Comparison of ENCODE assay signal across 8 cellular contexts in the genomic region with DNA sequence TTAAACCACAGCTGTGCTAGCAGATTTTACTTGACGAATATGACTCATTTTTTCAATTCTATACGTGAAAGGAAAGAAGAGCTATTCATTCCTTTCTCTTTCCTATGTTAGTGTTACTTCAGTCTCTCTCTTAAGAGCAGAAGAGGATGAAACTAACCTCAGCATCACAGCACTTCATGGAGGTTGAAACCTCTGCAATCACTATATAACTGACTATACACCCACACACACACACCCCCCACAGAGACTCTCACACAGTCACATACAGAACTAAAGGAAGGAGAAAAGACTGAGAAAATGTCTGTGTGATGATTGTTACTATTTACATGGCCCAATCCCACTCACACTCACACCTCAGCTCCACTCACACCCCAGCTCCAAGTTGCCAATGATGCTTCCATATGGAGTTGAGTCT.
DNase-seq lines count a peak whose midpoint lies in the region; ATAC-seq and TF ChIP-seq lines count a peak whose summit lies in the region.
"Had no signal": no experiment of that assay in that cellular context is flagged by ENCODE, and none has a peak within 500 bp of the region (broad histone marks: within the 10 kb centered on the region; RNA-seq: fewer than 3 reads in every experiment).

No MANE protein-coding gene starts in this region.

- H3K9me3 ChIP-seq in GM23248 (ENCODE audit: low read depth) (no peaks in the 10 kb centered on the region), ovary (no peaks in the 10 kb centered on the region)
- H3K9me3 ChIP-seq: spleen had no signal

- WGBS in GM23248 (ENCODE audit: low coverage in 1 of 2, low lambda C conversion rate in 2 of 2, missing lambda C conversion rate in 2 of 2), 2 experiments: 22 to 38% methylated on average over 2 of the region's 2 CpGs
- 65 to 71% (median 69%) methylated on average over 2 of the region's 2 CpGs for WGBS in ovary, 3 donors

- no peaks in the 10 kb centered on the region for H3K79me2 ChIP-seq in GM23248 (ENCODE audit: insufficient read depth)

- H3K4me3 ChIP-seq in GM23248: no peak overlapping the region
- no peak overlapping the region for H3K4me3 ChIP-seq in ovary
- H3K4me3 ChIP-seq: spleen had no signal

- H3K9me2 ChIP-seq in GM23248 (ENCODE audit: insufficient read depth): no peaks in the 10 kb centered on the region

- H3K27ac ChIP-seq in caudate nucleus (ENCODE audit: low read depth, low read length): no peak overlapping the region
- H3K27ac ChIP-seq in GM23248: no peak overlapping the region
- no peak overlapping the region for H3K27ac ChIP-seq in ovary
- H3K27ac ChIP-seq: spleen had no signal

- DNase-seq in stimulated activated CD4-positive, alpha-beta T cell treated with anti-CD3 and anti-CD28 coated beads, Interleukin-4, amount 100 ng/mL, for 24 hours: peak; percentile 71
- DNase-seq in caudate nucleus (lab: John Stamatoyannopoulos, UW) (no peak), GM23248 (no peak), ovary (no peak)
- DNase-seq: spleen had no signal

- H3K27me3 ChIP-seq in GM23248 (replicated peaks; ENCODE audit: insufficient read depth): peaks cover 16% of the 10 kb centered on the region
- no peaks in the 10 kb centered on the region for H3K27me3 ChIP-seq in ovary
- H3K27me3 ChIP-seq: spleen had no signal

- no peaks in the 10 kb centered on the region for H4K20me1 ChIP-seq in GM23248 (ENCODE audit: insufficient read depth)

- in situ Hi-C loops in GM23248 (cut with MboI): no loop called here

- ATAC-seq in GM19023 (IDR thresholded peaks at IDR 0.05; ENCODE audit: unreplicated experiment): peak; percentile 87
- peak; percentile 83 for ATAC-seq in GM21825 (IDR thresholded peaks at IDR 0.05; ENCODE audit: unreplicated experiment)
- peak; percentile 92 for ATAC-seq in HG03565 (IDR thresholded peaks at IDR 0.05; ENCODE audit: unreplicated experiment)

- no peak for TF ChIP-seq POLR2A in ovary (IDR thresholded peaks at IDR 0.05)

- H3K4me1 ChIP-seq in GM23248 (ENCODE audit: insufficient read depth) (no peaks in the 10 kb centered on the region), ovary (ENCODE audit: insufficient read depth) (no peaks in the 10 kb centered on the region)
- H3K4me1 ChIP-seq: spleen had no signal

- H3F3A ChIP-seq in GM23248 (ENCODE audit: insufficient read depth): no peaks in the 10 kb centered on the region

- TF ChIP-seq CTCF in ovary (IDR thresholded peaks at IDR 0.05): no peak

- intact Hi-C loops in ovary (cut with DNase I): no loop called here

- H3K4me2 ChIP-seq in GM23248 (ENCODE audit: unreplicated experiment): no peak overlapping the region

- TF ChIP-seq EP300 in ovary (IDR thresholded peaks at IDR 0.05): no peak

- no peaks in the 10 kb centered on the region for H3K36me3 ChIP-seq in GM23248 (ENCODE audit: low read depth)
- H3K36me3 ChIP-seq in ovary: no peaks in the 10 kb centered on the region
- H3K36me3 ChIP-seq: spleen had no signal

- H3K9ac ChIP-seq in GM23248: no peak overlapping the region

- no peak overlapping the region for H2AFZ ChIP-seq in GM23248
